In genomic region chr1:59054172-59054571, GRCh38 we compare ENCODE assay signal across 2 cellular contexts.
TF ChIP-seq lines count a peak whose summit lies in the region.

No MANE protein-coding gene starts in this region.

TF ChIP-seq in SK-N-SH, 30 proteins besides CTCF, POLR2A, EP300 and RAD21 (continued from another document):
- 0 out of 2 replicates have a peak, but pooled peaks have one; percentile 66 for TF ChIP-seq REST (IDR thresholded peaks at IDR 0.05; ENCODE audit: low read depth, low read length)
- no peak for TF ChIP-seq TAF1 (IDR thresholded peaks at IDR 0.05; ENCODE audit: borderline replicate concordance, low read depth, low read length)

TF ChIP-seq in SK-N-SH treated with all-trans-retinoic acid at 6 μM for 48 hours, 23 proteins besides CTCF, POLR2A, EP300 and RAD21 (continued from another document):
- no peak for TF ChIP-seq POU6F1 (CRISPR knock-in tag; IDR thresholded peaks at IDR 0.05; ENCODE audit: borderline replicate concordance, low read depth)
- no peak for TF ChIP-seq ZNF565 (CRISPR knock-in tag; conservative IDR thresholded peaks at IDR 0.05; ENCODE audit: low read depth)
- no peak for TF ChIP-seq ZNF70 (CRISPR knock-in tag; IDR thresholded peaks at IDR 0.05)
- TF ChIP-seq OSR1 (CRISPR knock-in tag; IDR thresholded peaks at IDR 0.05) = no peak
- no peak for TF ChIP-seq GLIS3 (CRISPR knock-in tag; IDR thresholded peaks at IDR 0.05)
- TF ChIP-seq PATZ1 (CRISPR knock-in tag; IDR thresholded peaks at IDR 0.05; ENCODE audit: borderline replicate concordance) = no peak
- TF ChIP-seq TSHZ2 (CRISPR knock-in tag; IDR thresholded peaks at IDR 0.05) = no peak
- TF ChIP-seq ZNF8 (CRISPR knock-in tag; IDR thresholded peaks at IDR 0.05) = no peak
- TF ChIP-seq SNAI2 (CRISPR knock-in tag; IDR thresholded peaks at IDR 0.05) = no peak
- TF ChIP-seq ESRRG (CRISPR knock-in tag; IDR thresholded peaks at IDR 0.05) = no peak
